ENCODE assay signal across 16 cellular contexts in the genomic region with DNA sequence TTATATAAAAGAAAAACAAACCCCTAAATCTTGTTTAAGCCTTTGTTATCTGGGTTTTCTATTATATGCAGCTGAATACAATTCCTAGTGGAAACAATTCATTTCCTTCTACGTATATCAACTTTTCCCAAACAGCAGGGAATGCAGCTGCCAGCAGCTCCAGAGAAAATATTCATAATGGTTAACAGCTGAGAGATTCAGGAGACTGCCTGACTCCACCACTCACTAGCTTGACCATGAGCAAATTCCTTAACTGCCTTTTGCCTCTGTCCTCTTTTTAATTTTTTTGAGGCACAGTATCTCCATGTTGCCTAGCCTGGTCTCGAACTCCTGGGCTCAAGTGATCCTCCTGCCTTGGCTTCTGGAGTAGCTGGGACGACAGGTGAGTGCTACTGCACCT.
DNase-seq lines count a peak whose midpoint lies in the region; ATAC-seq and TF ChIP-seq lines count a peak whose summit lies in the region.
"Had no signal": no experiment of that assay in that cellular context is flagged by ENCODE, and none has a peak within 500 bp of the region (broad histone marks: within the 10 kb centered on the region; RNA-seq: fewer than 3 reads in every experiment).

No MANE protein-coding gene starts in this region.

- peaks cover 0 to 11% (median 0%) of the 10 kb centered on the region in 12 donors for H3K4me1 ChIP-seq in heart left ventricle
- H3K4me1 ChIP-seq: BE2C had no signal

- H3K4me3 ChIP-seq in heart left ventricle, result no peak overlapping the region
- H3K4me3 ChIP-seq: A549 had no signal

- H3K36me3 ChIP-seq in heart left ventricle, result no peaks in the 10 kb centered on the region
- H3K36me3 ChIP-seq: BE2C had no signal

- ATAC-seq in HG03045 (IDR thresholded peaks at IDR 0.05; ENCODE audit: unreplicated experiment), result no peak
- ATAC-seq in HG02884 (IDR thresholded peaks at IDR 0.05; ENCODE audit: unreplicated experiment), result no peak
- no peak for ATAC-seq in heart left ventricle
- ATAC-seq in Right ventricle myocardium inferior, result no peak
- ATAC-seq: A549 had no signal

- 62 to 76% (median 66%) methylated on average over 3 of the region's 3 CpGs for WGBS in heart left ventricle, 4 donors

- peak; percentile 24 for DNase-seq in EH (ENCODE audit: low read depth)
- DNase-seq in fibroblast of peridontal ligament (ENCODE audit: extremely low read depth), result peak; percentile 53
- DNase-seq in myocyte (ENCODE audit: low read depth), result peak; percentile 3
- no peak for DNase-seq in heart left ventricle
- no peak for DNase-seq in Right ventricle myocardium inferior (ENCODE audit: missing footprints)
- DNase-seq: BE2C; CD4-positive, alpha-beta memory T cell; DMS79; EL; HCEC 1CT; HFFc6 had no signal

- peak overlapping the region in 1 of 12 donors; percentile 11 for H3K27ac ChIP-seq in heart left ventricle
- H3K27ac ChIP-seq: A549, C4-2B, KMS-11 had no signal

- intact Hi-C loops in heart left ventricle (cut with DNase I) (no loop called here), Right ventricle myocardium inferior (cut with DNase I) (no loop called here)

- peaks cover 0 to 8% (median 0%) of the 10 kb centered on the region in 9 donors for H3K27me3 ChIP-seq in heart left ventricle
- H3K27me3 ChIP-seq: BE2C had no signal

- no peaks in the 10 kb centered on the region for H3K9me3 ChIP-seq in heart left ventricle
- H3K9me3 ChIP-seq: A549, BE2C had no signal

- TF ChIP-seq CTCF in heart left ventricle (IDR thresholded peaks at IDR 0.05), result no peak

- TF ChIP-seq POLR2A in heart left ventricle (IDR thresholded peaks at IDR 0.05), result no peak

Comparison
In these comparisons a context has a peak if more than half of its experiments do, and no peak if none do; other contexts are left out.
1. DNase-seq: peak in EH (single experiment), fibroblast of peridontal ligament (single experiment) and myocyte (single experiment); none in heart left ventricle (0 of 5) and Right ventricle myocardium inferior (single experiment).